In the genomic region with DNA sequence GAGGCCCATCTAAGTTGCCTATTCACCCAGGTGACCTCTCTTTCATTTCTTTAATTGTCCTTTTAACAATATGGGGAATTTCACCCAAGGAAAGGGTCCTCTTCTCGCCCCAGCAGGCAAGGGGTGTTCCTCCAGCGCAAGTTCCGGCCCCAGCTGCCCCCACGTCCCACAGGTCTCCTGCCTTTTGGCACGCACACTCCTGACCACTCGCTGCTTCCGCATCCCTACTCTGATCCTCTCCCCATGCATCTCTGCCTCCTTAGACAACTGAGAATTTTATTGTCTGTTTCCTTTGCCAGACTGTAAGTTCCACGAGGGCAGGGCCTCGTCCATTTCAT, we compare ENCODE assay signal across 6 cellular contexts. TPM values are rescaled to one million over a fixed set of nuclear protein-coding genes. Genes with fewer than 3 reads are reported as not detected.
DNase-seq lines count a peak whose midpoint lies in the region; TF ChIP-seq lines count a peak whose summit lies in the region.

No MANE protein-coding gene starts in this region.

- peak overlapping the region; percentile 66; the same call in 1 of the 2 replicates for H3K4me3 ChIP-seq in iPS DF 6.9 (ENCODE audit: low read length)

- DNase-seq in RPMI7951 (ENCODE audit: low read depth) (peak; percentile 30), iPS DF 6.9 (ENCODE audit: low read depth, low spot score) (no peak), NCI-H774 (lab: John Stamatoyannopoulos, UW) (no peak), AG08396 (ENCODE audit: low spot score) (no peak)
- DNase-seq in stimulated activated naive CD4-positive, alpha-beta T cell (lab: John Stamatoyannopoulos, UW) = no peak

- no peak for TF ChIP-seq CTCF in 22Rv1 (IDR thresholded peaks at IDR 0.05)

- no CpG with 5 or more reads among the region's 9 CpGs for whole genome bisulfite sequencing in iPS DF 6.9 (ENCODE audit: insufficient coverage, insufficient read length)

- no peaks in the 10 kb centered on the region for H3K9me3 ChIP-seq in iPS DF 6.9 (ENCODE audit: control insufficient read depth, insufficient read depth, low read length)

- no peaks in the 10 kb centered on the region for H3K27me3 ChIP-seq in iPS DF 6.9 (ENCODE audit: control insufficient read depth, insufficient read depth, low read length)

- H3K4me1 ChIP-seq in iPS DF 6.9 (ENCODE audit: control insufficient read depth, insufficient read depth, low read length) = 0 out of 2 replicates have a peak, but pooled peaks cover 2% of the 10 kb centered on the region

- H3K27ac ChIP-seq in 22Rv1 = peak overlapping the region; percentile 66
- H3K27ac ChIP-seq in iPS DF 6.9 (ENCODE audit: low read length) = no peak overlapping the region

- no peaks in the 10 kb centered on the region for H3K36me3 ChIP-seq in iPS DF 6.9 (ENCODE audit: control insufficient read depth, insufficient read depth, low read length)

RNA-seq across cellular contexts. Expression of a gene that starts 0.7 kb away (rescaled TPM):
- total RNA-seq in RPMI7951 (2014; rRNA removed; shearing (Covaris generic)) = 600 and 648 TPM in 2 replicates

RNA-seq across cellular contexts. Expression of a gene that starts 44.5 kb away (rescaled TPM):
- total RNA-seq in RPMI7951 (2014; rRNA removed; shearing (Covaris generic)) = 0.12 TPM in 1 of 2 replicates, not detected in the other

RNA-seq across cellular contexts. Expression of a gene that starts 49.5 kb away (rescaled TPM):
- not detected in 2 replicates for total RNA-seq in RPMI7951 (2014; rRNA removed; shearing (Covaris generic))

RNA-seq across cellular contexts. Expression of a gene that starts 53.6 kb away (rescaled TPM):
- total RNA-seq in RPMI7951 (2014; rRNA removed; shearing (Covaris generic)) = 126 and 163 TPM in 2 replicates

RNA-seq across cellular contexts. Expression of a gene that starts 54.0 kb away (rescaled TPM):
- 85.5 and 98.8 TPM in 2 replicates for total RNA-seq in RPMI7951 (2014; rRNA removed; shearing (Covaris generic))
